9 cellular contexts compared by ENCODE assay signal in the genomic region with DNA sequence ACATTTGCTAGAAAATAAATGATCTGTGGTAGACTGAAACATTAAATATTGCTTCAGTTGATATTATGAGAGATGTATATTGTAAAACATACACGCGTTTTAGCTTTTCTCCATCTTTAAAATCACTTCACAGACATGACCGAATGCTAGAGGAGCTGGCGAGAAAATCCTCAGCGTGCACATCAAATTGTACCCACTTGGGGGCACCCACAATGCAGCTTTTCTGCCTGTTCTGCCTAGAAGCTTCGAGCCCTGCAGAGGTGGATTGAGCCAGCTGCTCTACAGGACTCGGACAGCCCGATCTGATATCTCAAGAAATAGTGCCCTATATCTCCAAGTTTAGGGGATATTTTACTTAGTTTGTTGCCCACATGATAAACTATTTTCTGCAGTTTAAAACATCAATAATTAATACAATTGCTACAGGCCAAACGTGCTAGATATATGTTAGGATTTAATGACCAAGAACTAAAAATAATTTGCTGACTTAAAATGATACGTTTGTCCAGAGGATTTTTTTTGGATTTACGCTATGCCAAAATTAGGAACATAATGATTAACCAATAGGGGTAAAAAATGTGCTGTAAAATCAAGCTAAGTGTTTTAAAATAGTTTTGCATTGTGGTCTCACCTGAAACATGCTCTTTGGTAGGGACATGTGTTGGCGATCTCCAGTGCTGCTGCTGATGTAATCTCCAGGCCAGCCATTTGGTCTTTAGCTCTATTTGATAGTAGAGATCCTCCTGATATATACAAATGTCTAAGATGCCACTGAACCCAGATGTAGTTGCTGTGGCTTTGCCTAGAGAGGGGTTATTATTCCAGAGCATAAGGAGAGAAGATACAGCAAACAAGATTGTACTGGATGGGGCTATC. TPM values are rescaled to one million over a fixed set of nuclear protein-coding genes. Genes with fewer than 3 reads are reported as not detected.
A peak's percentile ranks its signal among the peaks of the same experiment; 100 is the strongest.
DNase-seq lines count a peak whose midpoint lies in the region; ATAC-seq and TF ChIP-seq lines count a peak whose summit lies in the region.
"Had no signal": no experiment of that assay in that cellular context is flagged by ENCODE, and none has a peak within 500 bp of the region (broad histone marks: within the 10 kb centered on the region; RNA-seq: fewer than 3 reads in every experiment).

No MANE protein-coding gene starts in this region.

- H3K9me3 Mint-ChIP-seq in CD4-positive, alpha-beta T cell = peaks cover 2% of the 10 kb centered on the region
- H3K9me3 Mint-ChIP-seq: stimulated activated naive CD8-positive, alpha-beta T cell treated with anti-CD3 and anti-CD28 coated beads, Interleukin-15, Interleukin-2, amounts not matched to agents 100 ng/mL and 50 ng/mL, for 24 hours had no signal

- H3K27ac Mint-ChIP-seq in CD4-positive, alpha-beta T cell = no peak overlapping the region
- H3K27ac Mint-ChIP-seq: stimulated activated naive CD8-positive, alpha-beta T cell treated with anti-CD3 and anti-CD28 coated beads, Interleukin-15, Interleukin-2, amounts not matched to agents 100 ng/mL and 50 ng/mL, for 24 hours had no signal

- H3K36me3 ChIP-seq in parathyroid adenoma (ENCODE audit: control insufficient read depth, insufficient read depth, low read length) = no peaks in the 10 kb centered on the region
- no peaks in the 10 kb centered on the region for H3K36me3 ChIP-seq in effector memory CD4-positive, alpha-beta T cell (ENCODE audit: control insufficient read depth, insufficient read depth, low read length)

- H3K4me3 ChIP-seq in fibroblast of villous mesenchyme (ENCODE audit: low read depth, low read length) (no peak overlapping the region), parathyroid adenoma (ENCODE audit: low read depth, low read length) (no peak overlapping the region)
- H3K4me3 ChIP-seq in effector memory CD4-positive, alpha-beta T cell (ENCODE audit: insufficient read depth, low read depth, low read length, poor library complexity, severe bottlenecking) = no peak overlapping the region

- peaks cover 32% of the 10 kb centered on the region for H3K27me3 Mint-ChIP-seq in CD4-positive, alpha-beta T cell

- peak; percentile 47 for TF ChIP-seq CTCF in CD4-positive, alpha-beta T cell (IDR thresholded peaks at IDR 0.05)
- peak; percentile 71 for TF ChIP-seq CTCF in fibroblast of villous mesenchyme (IDR thresholded peaks at IDR 0.05; ENCODE audit: insufficient read depth, low read depth, low read length)
- peak; percentile 20 for TF ChIP-seq CTCF in parathyroid adenoma (IDR thresholded peaks at IDR 0.05)

- peaks cover 6% of the 10 kb centered on the region for H3K4me1 Mint-ChIP-seq in CD4-positive, alpha-beta T cell (ENCODE audit: low read depth)

- POLR2A ChIA-PET in CD4-positive, alpha-beta T cell (lab: Charles Lee) = interaction anchor here (0.9 kb wide), 1 partner anchor 35 kb away, joined by 4 read pairs; no protein-coding TSS in a partner anchor

- no peak overlapping the region for H3K4me3 Mint-ChIP-seq in CD4-positive, alpha-beta T cell
- H3K4me3 Mint-ChIP-seq: stimulated activated naive CD8-positive, alpha-beta T cell treated with anti-CD3 and anti-CD28 coated beads, Interleukin-15, Interleukin-2, amounts not matched to agents 100 ng/mL and 50 ng/mL, for 24 hours had no signal

- no peaks in the 10 kb centered on the region for H3K79me2 ChIP-seq in parathyroid adenoma

- H2AFZ ChIP-seq in parathyroid adenoma = peak overlapping the region; percentile 33

- peak in 9 of 10 experiments; percentile 4 to 45 (median 21) for DNase-seq in CD4-positive, alpha-beta T cell
- peak; percentile 5 for DNase-seq in GM19240 (ENCODE audit: insufficient read length, low spot score)
- DNase-seq in NCI-H774 (lab: John Stamatoyannopoulos, UW) = peak; percentile 20
- peak; percentile 37 for DNase-seq in activated CD8-positive, alpha-beta memory T cell treated with anti-CD3 and anti-CD28 coated beads, Interleukin-2, amount 50 U/mL, for 4 hours
- peak; percentile 54 for DNase-seq in fibroblast of villous mesenchyme (ENCODE audit: low read depth)
- no peak for DNase-seq in effector memory CD4-positive, alpha-beta T cell

- no peaks in the 10 kb centered on the region for H3K36me3 Mint-ChIP-seq in CD4-positive, alpha-beta T cell (ENCODE audit: low read depth)

- CTCF ChIA-PET in CD4-positive, alpha-beta T cell (lab: Charles Lee) = no interaction called here

- H3K4me2 ChIP-seq in parathyroid adenoma (ENCODE audit: low read length) = no peak overlapping the region

- no peak overlapping the region for H3K9ac ChIP-seq in parathyroid adenoma

- no peaks in the 10 kb centered on the region for H3K9me3 ChIP-seq in CD4-positive, alpha-beta T cell (ENCODE audit: control insufficient read depth, low read length)
- no peaks in the 10 kb centered on the region for H3K9me3 ChIP-seq in parathyroid adenoma (ENCODE audit: control insufficient read depth, low read length)
- no peaks in the 10 kb centered on the region for H3K9me3 ChIP-seq in effector memory CD4-positive, alpha-beta T cell (ENCODE audit: control insufficient read depth, low read length)

- intact Hi-C loops in CD4-positive, alpha-beta T cell (cut with DNase I, micrococcal nuclease) = loop anchor here in 1 of 2 experiments (5.0 kb wide), 1 partner anchor 52 kb away; no protein-coding TSS in a partner anchor

- no peak overlapping the region for H3K27ac ChIP-seq in CD4-positive, alpha-beta T cell (ENCODE audit: low read depth, low read length)
- H3K27ac ChIP-seq in parathyroid adenoma = no peak overlapping the region
- H3K27ac ChIP-seq in effector memory CD4-positive, alpha-beta T cell (ENCODE audit: insufficient read depth, low read length, poor library complexity, severe bottlenecking) = no peak overlapping the region

- no peaks in the 10 kb centered on the region for H3K4me1 ChIP-seq in parathyroid adenoma
- H3K4me1 ChIP-seq in effector memory CD4-positive, alpha-beta T cell (ENCODE audit: control insufficient read depth, insufficient read depth, low read length, poor library complexity, severe bottlenecking) = no peaks in the 10 kb centered on the region

- H3K27me3 ChIP-seq in CD4-positive, alpha-beta T cell (ENCODE audit: control insufficient read depth, insufficient read depth, low read length) = peaks cover 3% of the 10 kb centered on the region
- no peaks in the 10 kb centered on the region for H3K27me3 ChIP-seq in parathyroid adenoma (ENCODE audit: control insufficient read depth, insufficient read depth, low read length)
- H3K27me3 ChIP-seq in effector memory CD4-positive, alpha-beta T cell (replicated peaks; ENCODE audit: control insufficient read depth, insufficient read depth, low read length, poor library complexity, severe bottlenecking) = no peaks in the 10 kb centered on the region

- peak; percentile 67 for ATAC-seq in CD4-positive, alpha-beta T cell (ENCODE audit: poor library complexity)
- ATAC-seq in HG03520 (IDR thresholded peaks at IDR 0.05; ENCODE audit: unreplicated experiment) = peak; percentile 88

RNA-seq across cellular contexts. Expression of gene ATP5MC3, which starts 22.3 kb away (rescaled TPM):
- 10 to 100 TPM; 79.5 to 81.6 TPM for total RNA-seq in CD4-positive, alpha-beta T cell
- 136 and 157 TPM in 2 replicates for total RNA-seq in fibroblast of villous mesenchyme

RNA-seq across cellular contexts. Expression of gene ATF2, which starts 35.9 kb away (rescaled TPM):
- 10 to 100 TPM; 44.7 to 44.8 TPM for total RNA-seq in CD4-positive, alpha-beta T cell
- total RNA-seq in fibroblast of villous mesenchyme = 62.5 and 92.4 TPM in 2 replicates

Comparison
In these comparisons a context has a peak if more than half of its experiments do, and no peak if none do; other contexts are left out.
1. DNase-seq: peak in CD4-positive, alpha-beta T cell (9 of 10), GM19240 (single experiment), NCI-H774 (single experiment), activated CD8-positive, alpha-beta memory T cell treated with anti-CD3 and anti-CD28 coated beads, Interleukin-2, amount 50 U/mL, for 4 hours (single experiment) and fibroblast of villous mesenchyme (single experiment); none in effector memory CD4-positive, alpha-beta T cell (0 of 3).
2. CTCF ChIP-seq: peak in every context shown above with its lines; median percentile 71 in fibroblast of villous mesenchyme; 47 in CD4-positive, alpha-beta T cell; 20 in parathyroid adenoma.